ENCODE assay signal across 1 cellular context in genomic region chr1:116538527-116538926, GRCh38.
TF ChIP-seq lines count a peak whose summit lies in the region.

No MANE protein-coding gene starts in this region.

TF ChIP-seq in K562, 482 proteins besides CTCF, POLR2A, EP300 and RAD21 (continued from another document and continues in another):
- TF ChIP-seq CTCFL (IDR thresholded peaks at IDR 0.05; ENCODE audit: borderline replicate concordance, insufficient read depth, low read depth, low read length, poor library complexity, severe bottlenecking) (no peak), NCOA1 (IDR thresholded peaks at IDR 0.05; ENCODE audit: low read depth) (no peak), HDAC8 (tag; IDR thresholded peaks at IDR 0.05) (no peak), CBX2 (IDR thresholded peaks at IDR 0.05; ENCODE audit: insufficient read depth, low read length, poor library complexity, severe bottlenecking) (no peak), BRD4 (IDR thresholded peaks at IDR 0.05) (no peak), SMARCA4 (IDR thresholded peaks at IDR 0.05) (0 out of 2 replicates have a peak, but pooled peaks have one; percentile 19), STAT5B (CRISPR knock-in tag; IDR thresholded peaks at IDR 0.05) (no peak), ZNF717 (CRISPR knock-in tag; IDR thresholded peaks at IDR 0.05) (no peak), ZNF277 (CRISPR knock-in tag; IDR thresholded peaks at IDR 0.05; ENCODE audit: borderline replicate concordance) (no peak), SPI1 (IDR thresholded peaks at IDR 0.05; ENCODE audit: borderline replicate concordance, low read depth, low read length) (no peak), ZNF174 (CRISPR knock-in tag; IDR thresholded peaks at IDR 0.05) (no peak), ZNF76 (CRISPR knock-in tag; IDR thresholded peaks at IDR 0.05; ENCODE audit: borderline replicate concordance) (no peak), JUNB (CRISPR knock-in tag; conservative IDR thresholded peaks at IDR 0.05) (no peak), KAT7 (CRISPR knock-in tag; IDR thresholded peaks at IDR 0.05; ENCODE audit: borderline replicate concordance) (no peak), FOS (IDR thresholded peaks at IDR 0.05; ENCODE audit: extremely low read depth, insufficient read length) (peak; percentile 20), PTTG1 (tag; IDR thresholded peaks at IDR 0.05; ENCODE audit: low read depth) (no peak), NFIC (IDR thresholded peaks at IDR 0.05) (no peak), TEAD1 (CRISPR knock-in tag; IDR thresholded peaks at IDR 0.05) (no peak), USF2 (CRISPR knock-in tag; IDR thresholded peaks at IDR 0.05) (no peak), ETV1 (tag; conservative IDR thresholded peaks at IDR 0.05; ENCODE audit: low read depth) (no peak), ZNF589 (CRISPR knock-in tag; IDR thresholded peaks at IDR 0.05; ENCODE audit: low read depth) (no peak), FOXM1 (IDR thresholded peaks at IDR 0.05; ENCODE audit: low read depth) (no peak), FOXM1 (CRISPR knock-in tag; IDR thresholded peaks at IDR 0.05; ENCODE audit: low read depth) (no peak), ZBTB43 (CRISPR knock-in tag; IDR thresholded peaks at IDR 0.05) (no peak), ARID4B (CRISPR knock-in tag; IDR thresholded peaks at IDR 0.05) (no peak), KLF16 (IDR thresholded peaks at IDR 0.05) (no peak), TCF3 (CRISPR knock-in tag; IDR thresholded peaks at IDR 0.05) (peak; percentile 46), ARID1B (IDR thresholded peaks at IDR 0.05) (peak; percentile 48; the same call in 1 of the 2 replicates), ZNF79 (CRISPR knock-in tag; IDR thresholded peaks at IDR 0.05; ENCODE audit: low read depth) (no peak), NR0B1 (IDR thresholded peaks at IDR 0.05; ENCODE audit: partially characterized antibody) (no peak), JUND (IDR thresholded peaks at IDR 0.05; ENCODE audit: borderline replicate concordance, low read depth, low read length) (peak; percentile 73; the same call in 1 of the 2 replicates), JUND (tag; IDR thresholded peaks at IDR 0.05; ENCODE audit: borderline replicate concordance, low read depth, low read length) (0 out of 3 replicates have a peak, but pooled peaks have one; percentile 44), MLLT1 (IDR thresholded peaks at IDR 0.05) (no peak), CBFA2T3 (IDR thresholded peaks at IDR 0.05) (peak; percentile 67), ZC3H8 (IDR thresholded peaks at IDR 0.05) (no peak), SMARCC2 (IDR thresholded peaks at IDR 0.05; ENCODE audit: low read depth) (no peak), FOSL1 (tag; conservative IDR thresholded peaks at IDR 0.05) (peak; percentile 84), MLX (CRISPR knock-in tag; conservative IDR thresholded peaks at IDR 0.05) (no peak), BRF1 (IDR thresholded peaks at IDR 0.05; ENCODE audit: borderline replicate concordance, extremely low read depth, insufficient read length) (no peak), HMGXB4 (CRISPR knock-in tag; IDR thresholded peaks at IDR 0.05) (no peak), ZNF511 (CRISPR knock-in tag; IDR thresholded peaks at IDR 0.05) (no peak), STAT6 (CRISPR knock-in tag; IDR thresholded peaks at IDR 0.05) (no peak), BHLHE40 (IDR thresholded peaks at IDR 0.05; ENCODE audit: low read length) (no peak; the same call in 1 of the 2 replicates), MITF (IDR thresholded peaks at IDR 0.05) (no peak)
